In genomic region chr2:71748227-71748626, GRCh38 we compare ENCODE assay signal across 1 cellular context.
TF ChIP-seq lines count a peak whose summit lies in the region.

No MANE protein-coding gene starts in this region.

TF ChIP-seq in K562, 482 proteins besides CTCF, POLR2A, EP300 and RAD21 (continued from another document):
- TF ChIP-seq, protein P1, sequence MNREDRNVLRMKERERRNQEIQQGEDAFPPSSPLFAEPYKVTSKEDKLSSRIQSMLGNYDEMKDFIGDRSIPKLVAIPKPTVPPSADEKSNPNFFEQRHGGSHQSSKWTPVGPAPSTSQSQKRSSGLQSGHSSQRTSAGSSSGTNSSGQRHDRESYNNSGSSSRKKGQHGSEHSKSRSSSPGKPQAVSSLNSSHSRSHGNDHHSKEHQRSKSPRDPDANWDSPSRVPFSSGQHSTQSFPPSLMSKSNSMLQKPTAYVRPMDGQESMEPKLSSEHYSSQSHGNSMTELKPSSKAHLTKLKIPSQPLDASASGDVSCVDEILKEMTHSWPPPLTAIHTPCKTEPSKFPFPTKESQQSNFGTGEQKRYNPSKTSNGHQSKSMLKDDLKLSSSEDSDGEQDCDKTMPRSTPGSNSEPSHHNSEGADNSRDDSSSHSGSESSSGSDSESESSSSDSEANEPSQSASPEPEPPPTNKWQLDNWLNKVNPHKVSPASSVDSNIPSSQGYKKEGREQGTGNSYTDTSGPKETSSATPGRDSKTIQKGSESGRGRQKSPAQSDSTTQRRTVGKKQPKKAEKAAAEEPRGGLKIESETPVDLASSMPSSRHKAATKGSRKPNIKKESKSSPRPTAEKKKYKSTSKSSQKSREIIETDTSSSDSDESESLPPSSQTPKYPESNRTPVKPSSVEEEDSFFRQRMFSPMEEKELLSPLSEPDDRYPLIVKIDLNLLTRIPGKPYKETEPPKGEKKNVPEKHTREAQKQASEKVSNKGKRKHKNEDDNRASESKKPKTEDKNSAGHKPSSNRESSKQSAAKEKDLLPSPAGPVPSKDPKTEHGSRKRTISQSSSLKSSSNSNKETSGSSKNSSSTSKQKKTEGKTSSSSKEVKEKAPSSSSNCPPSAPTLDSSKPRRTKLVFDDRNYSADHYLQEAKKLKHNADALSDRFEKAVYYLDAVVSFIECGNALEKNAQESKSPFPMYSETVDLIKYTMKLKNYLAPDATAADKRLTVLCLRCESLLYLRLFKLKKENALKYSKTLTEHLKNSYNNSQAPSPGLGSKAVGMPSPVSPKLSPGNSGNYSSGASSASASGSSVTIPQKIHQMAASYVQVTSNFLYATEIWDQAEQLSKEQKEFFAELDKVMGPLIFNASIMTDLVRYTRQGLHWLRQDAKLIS (CRISPR knock-in tag; IDR thresholded peaks at IDR 0.05), result no peak
- TF ChIP-seq, protein P2, sequence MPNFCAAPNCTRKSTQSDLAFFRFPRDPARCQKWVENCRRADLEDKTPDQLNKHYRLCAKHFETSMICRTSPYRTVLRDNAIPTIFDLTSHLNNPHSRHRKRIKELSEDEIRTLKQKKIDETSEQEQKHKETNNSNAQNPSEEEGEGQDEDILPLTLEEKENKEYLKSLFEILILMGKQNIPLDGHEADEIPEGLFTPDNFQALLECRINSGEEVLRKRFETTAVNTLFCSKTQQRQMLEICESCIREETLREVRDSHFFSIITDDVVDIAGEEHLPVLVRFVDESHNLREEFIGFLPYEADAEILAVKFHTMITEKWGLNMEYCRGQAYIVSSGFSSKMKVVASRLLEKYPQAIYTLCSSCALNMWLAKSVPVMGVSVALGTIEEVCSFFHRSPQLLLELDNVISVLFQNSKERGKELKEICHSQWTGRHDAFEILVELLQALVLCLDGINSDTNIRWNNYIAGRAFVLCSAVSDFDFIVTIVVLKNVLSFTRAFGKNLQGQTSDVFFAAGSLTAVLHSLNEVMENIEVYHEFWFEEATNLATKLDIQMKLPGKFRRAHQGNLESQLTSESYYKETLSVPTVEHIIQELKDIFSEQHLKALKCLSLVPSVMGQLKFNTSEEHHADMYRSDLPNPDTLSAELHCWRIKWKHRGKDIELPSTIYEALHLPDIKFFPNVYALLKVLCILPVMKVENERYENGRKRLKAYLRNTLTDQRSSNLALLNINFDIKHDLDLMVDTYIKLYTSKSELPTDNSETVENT (CRISPR knock-in tag; IDR thresholded peaks at IDR 0.05), result no peak
- TF ChIP-seq DMBX1 (CRISPR knock-in tag; IDR thresholded peaks at IDR 0.05; ENCODE audit: borderline replicate concordance) (peak; percentile 60), DPF2 (IDR thresholded peaks at IDR 0.05) (peak; percentile 72), ZNF274 (IDR thresholded peaks at IDR 0.05; ENCODE audit: borderline replicate concordance, low read depth, low read length) (no peak), ETV1 (tag; conservative IDR thresholded peaks at IDR 0.05; ENCODE audit: low read depth) (peak; percentile 66), MAFG (tag; conservative IDR thresholded peaks at IDR 0.05) (peak; percentile 95), MAZ (CRISPR knock-in tag; conservative IDR thresholded peaks at IDR 0.05 in 1 of 2, IDR thresholded peaks at IDR 0.05 in 1 of 2) (peak in 1 of 2 experiments; percentile 40; a peak in 1 of 4 replicates), SAFB2 (IDR thresholded peaks at IDR 0.05; ENCODE audit: borderline replicate concordance, low read depth, low read length, severe bottlenecking) (no peak), KLF16 (IDR thresholded peaks at IDR 0.05) (peak; percentile 87), THRAP3 (IDR thresholded peaks at IDR 0.05; ENCODE audit: borderline replicate concordance) (no peak), JUND (IDR thresholded peaks at IDR 0.05; ENCODE audit: borderline replicate concordance, low read depth, low read length) (peak; percentile 87), JUND (tag; IDR thresholded peaks at IDR 0.05; ENCODE audit: borderline replicate concordance, low read depth, low read length) (peak; percentile 80; the same call in 2 of the 3 replicates)
